Comparison of ENCODE assay signal across 8 cellular contexts in genomic region chr17:45172541-45173286, GRCh38. TPM values are rescaled to one million over a fixed set of nuclear protein-coding genes. Genes with fewer than 3 reads are reported as not detected.
DNase-seq lines count a peak whose midpoint lies in the region; ATAC-seq, FAIRE-seq and TF ChIP-seq lines count a peak whose summit lies in the region.

No MANE protein-coding gene starts in this region.

- peak overlapping the region; percentile 65 for H4K8ac ChIP-seq in trophoblast cell (ENCODE audit: low read depth, low read length)

- TF ChIP-seq POLR2A in GM19193 (IDR thresholded peaks at IDR 0.05; ENCODE audit: extremely low read depth, insufficient read depth, insufficient read length) = peak; percentile 50

- H3K36me3 ChIP-seq in trophoblast cell (ENCODE audit: control insufficient read depth in 1 of 2, insufficient read depth in 2 of 2, low read length in 2 of 2) = no peaks in the 10 kb centered on the region

- H3K18ac ChIP-seq in trophoblast cell (ENCODE audit: low read length) = peak overlapping the region; percentile 48

- ATAC-seq in Right ventricle myocardium superior (ENCODE audit: poor library complexity) = peak; percentile 84

- peak overlapping the region; percentile 8 for H2AFZ ChIP-seq in trophoblast cell (ENCODE audit: insufficient read depth, low read length, poor library complexity)

- peak overlapping the region; percentile 66 for H4K12ac ChIP-seq in trophoblast cell (ENCODE audit: low read depth, low read length)

- no peak overlapping the region for H2BK120ac ChIP-seq in trophoblast cell (ENCODE audit: insufficient read depth, low read length, poor library complexity)

- H3K27ac Mint-ChIP-seq in activated naive CD4-positive, alpha-beta T cell treated with anti-CD3 and anti-CD28 coated beads, Interleukin-2, amount 50 U/mL, for 24 hours = peak overlapping the region; percentile 90

- no peaks in the 10 kb centered on the region for H3K79me2 ChIP-seq in trophoblast cell (ENCODE audit: control insufficient read depth, insufficient read depth, low read length, poor library complexity)

- DNase-seq in 8988T (peak; percentile 52), RPMI8226 (peak; percentile 84), Right ventricle myocardium superior (peak; percentile 72), trophoblast cell (peak in 1 of 2 donors; percentile 8), urothelium cell line (ENCODE audit: low spot score) (peak; percentile 87), NCI-H187 treated with DMSO at 0.1 percent for 48 hours (lab: John Stamatoyannopoulos, UW) (no peak)

- no peak overlapping the region for H3K23ac ChIP-seq in trophoblast cell (ENCODE audit: low read length)

- H3K36me3 Mint-ChIP-seq in activated naive CD4-positive, alpha-beta T cell treated with anti-CD3 and anti-CD28 coated beads, Interleukin-2, amount 50 U/mL, for 24 hours = no peaks in the 10 kb centered on the region

- no peak overlapping the region for H2AK5ac ChIP-seq in trophoblast cell (ENCODE audit: low read length)

- no peak overlapping the region for H3K4me3 ChIP-seq in trophoblast cell (ENCODE audit: low read depth, low read length)

- H3K9ac ChIP-seq in trophoblast cell (ENCODE audit: low read length) = no peak overlapping the region

- H4K91ac ChIP-seq in trophoblast cell (ENCODE audit: low read depth, low read length) = peak overlapping the region; percentile 71

- no peaks in the 10 kb centered on the region for H3K9me3 Mint-ChIP-seq in activated naive CD4-positive, alpha-beta T cell treated with anti-CD3 and anti-CD28 coated beads, Interleukin-2, amount 50 U/mL, for 24 hours

- no peaks in the 10 kb centered on the region for H3K27me3 Mint-ChIP-seq in activated naive CD4-positive, alpha-beta T cell treated with anti-CD3 and anti-CD28 coated beads, Interleukin-2, amount 50 U/mL, for 24 hours

- H3K4me3 Mint-ChIP-seq in activated naive CD4-positive, alpha-beta T cell treated with anti-CD3 and anti-CD28 coated beads, Interleukin-2, amount 50 U/mL, for 24 hours = peak overlapping the region; percentile 77

- peak overlapping the region; percentile 59 for H3K14ac ChIP-seq in trophoblast cell (ENCODE audit: low read length)

- peak overlapping the region; percentile 45 for H2BK12ac ChIP-seq in trophoblast cell (ENCODE audit: low read length)

- no CpG with 5 or more reads among the region's 10 CpGs for WGBS in trophoblast cell (ENCODE audit: extremely low coverage, insufficient coverage, insufficient read length)

- H3K4me1 ChIP-seq in trophoblast cell (ENCODE audit: control insufficient read depth in 1 of 2, insufficient read depth in 2 of 2, low read length in 2 of 2) = peaks cover 27 to 29% of the 10 kb centered on the region in 2 experiments

- no peak overlapping the region for H2BK5ac ChIP-seq in trophoblast cell (ENCODE audit: low read depth, low read length, poor library complexity)

- peaks cover 25% of the 10 kb centered on the region for H3K4me1 Mint-ChIP-seq in activated naive CD4-positive, alpha-beta T cell treated with anti-CD3 and anti-CD28 coated beads, Interleukin-2, amount 50 U/mL, for 24 hours

- H3K27ac ChIP-seq in trophoblast cell (ENCODE audit: low read depth, low read length) = no peak overlapping the region

- no peaks in the 10 kb centered on the region for H3K27me3 ChIP-seq in trophoblast cell (ENCODE audit: insufficient read depth, low read length)

- intact Hi-C loops in Right ventricle myocardium superior (cut with DNase I) = no loop called here

- H3K79me1 ChIP-seq in trophoblast cell (ENCODE audit: low read length) = peaks cover 17% of the 10 kb centered on the region

- H3K9me3 ChIP-seq in trophoblast cell (ENCODE audit: insufficient read depth, low read depth, low read length) = no peaks in the 10 kb centered on the region

- no peak overlapping the region for H3K4ac ChIP-seq in trophoblast cell (ENCODE audit: low read depth, low read length)

- H3K4me2 ChIP-seq in trophoblast cell (ENCODE audit: low read length) = no peak overlapping the region

- peak; percentile 99 for FAIRE-seq in urothelium cell line (lab: Jason Lieb, UNC)

RNA-seq across cellular contexts. Expression of gene HEXIM2, which starts 11.0 kb away (rescaled TPM):
- 8.0 TPM for total RNA-seq in Right ventricle myocardium superior
- polyA plus RNA-seq in trophoblast cell (2013) = 4.2 and 4.3 TPM in 2 replicates

RNA-seq across cellular contexts. Expression of gene HEXIM1, which starts 24.4 kb away (rescaled TPM):
- 31.2 TPM for total RNA-seq in Right ventricle myocardium superior
- polyA plus RNA-seq in trophoblast cell (2013) = 108 and 114 TPM in 2 replicates

RNA-seq across cellular contexts. Expression of gene ACBD4, which starts 37.2 kb away (rescaled TPM):
- total RNA-seq in Right ventricle myocardium superior = 8.0 TPM
- polyA plus RNA-seq in trophoblast cell (2013) = 3.8 TPM in 2 replicates

RNA-seq across cellular contexts. Expression of gene PLCD3, which starts 40.4 kb away (rescaled TPM):
- total RNA-seq in Right ventricle myocardium superior = 201 TPM
- polyA plus RNA-seq in trophoblast cell (2013) = 53.9 and 61.0 TPM in 2 replicates

RNA-seq across cellular contexts. Expression of gene FMNL1, which starts 49.0 kb away (rescaled TPM):
- total RNA-seq in Right ventricle myocardium superior = 12.0 TPM
- 2.4 and 2.8 TPM in 2 replicates for polyA plus RNA-seq in trophoblast cell (2013)
